20 cellular contexts compared by ENCODE assay signal in genomic region chr2:148781544-148781943, GRCh38.
"Had no signal": no experiment of that assay in that cellular context is flagged by ENCODE, and none has a peak within 500 bp of the region (broad histone marks: within the 10 kb centered on the region; RNA-seq: fewer than 3 reads in every experiment).

No MANE protein-coding gene starts in this region.

- H3K27me3 ChIP-seq: heart left ventricle, neural progenitor cell, sigmoid colon, upper lobe of left lung had no signal

- H3K27ac ChIP-seq: epithelial cell of prostate, heart left ventricle, neural progenitor cell, sigmoid colon, upper lobe of left lung had no signal

- H3K4me1 Mint-ChIP-seq: memory B cell, neural progenitor cell had no signal

- H3K27ac Mint-ChIP-seq: activated CD8-positive, alpha-beta T cell treated with anti-CD3 and anti-CD28 coated beads, Interleukin-2, amount 10 ng/mL, durations not matched to agents 7 days and 5 days; activated naive CD8-positive, alpha-beta T cell; activated T-helper 1 cell treated with anti-CD3 and anti-CD28 coated beads, Interleukin-12 subunit alpha, Interleukin-12 subunit beta, Interleukin-2, Interleukin-4 antibody, amounts not matched to agents 30 ng/mL and 10 ng/mL and 1 ng/mL, durations not matched to agents 14 hours and 24 hours and 36 hours; memory B cell; neural progenitor cell had no signal

- H3K4me3 ChIP-seq: heart left ventricle, neural progenitor cell, sigmoid colon, upper lobe of left lung had no signal

- H3K27me3 Mint-ChIP-seq: activated naive CD8-positive, alpha-beta T cell; memory B cell; naive thymus-derived CD4-positive, alpha-beta T cell had no signal

- H3K4me3 Mint-ChIP-seq: activated CD8-positive, alpha-beta T cell treated with anti-CD3 and anti-CD28 coated beads, Interleukin-2, amount 10 ng/mL, durations not matched to agents 7 days and 5 days; activated naive CD8-positive, alpha-beta T cell; activated T-helper 1 cell treated with anti-CD3 and anti-CD28 coated beads, Interleukin-12 subunit alpha, Interleukin-12 subunit beta, Interleukin-2, Interleukin-4 antibody, amounts not matched to agents 30 ng/mL and 10 ng/mL and 1 ng/mL, durations not matched to agents 14 hours and 24 hours and 36 hours; memory B cell; naive thymus-derived CD4-positive, alpha-beta T cell; neural progenitor cell had no signal

- H3K4me1 ChIP-seq: heart left ventricle, neural progenitor cell, sigmoid colon, upper lobe of left lung had no signal

- ATAC-seq: activated CD8-positive, alpha-beta T cell treated with anti-CD3 and anti-CD28 coated beads, Interleukin-2, amount 10 ng/mL, durations not matched to agents 7 days and 5 days; heart left ventricle; left colon; naive thymus-derived CD4-positive, alpha-beta T cell; stimulated activated naive CD8-positive, alpha-beta T cell treated with anti-CD3 and anti-CD28 coated beads, Interleukin-15, Interleukin-2, amounts not matched to agents 100 U/mL and 50 U/mL, for 24 hours had no signal

- H3K9me3 ChIP-seq: heart left ventricle, sigmoid colon, upper lobe of left lung had no signal

- H3K9me3 Mint-ChIP-seq: activated T-helper 1 cell treated with anti-CD3 and anti-CD28 coated beads, Interleukin-12 subunit alpha, Interleukin-12 subunit beta, Interleukin-2, Interleukin-4 antibody, amounts not matched to agents 30 ng/mL and 10 ng/mL and 1 ng/mL, durations not matched to agents 14 hours and 24 hours and 36 hours; memory B cell; naive thymus-derived CD4-positive, alpha-beta T cell; neural progenitor cell had no signal

- DNase-seq: activated CD4-positive, alpha-beta T cell treated with anti-CD3 and anti-CD28 coated beads for 1 hour; activated CD4-positive, alpha-beta T cell treated with anti-CD3 and anti-CD28 coated beads, Interleukin-2, amount 50 U/mL, for 1 hour; activated CD8-positive, alpha-beta T cell treated with anti-CD3 and anti-CD28 coated beads, Interleukin-2, amount 10 ng/mL, durations not matched to agents 7 days and 5 days; activated gamma-delta T cell treated with Interleukin-2 at 50 U/mL for 16 hours; cortex of kidney; heart left ventricle; left colon; naive thymus-derived CD4-positive, alpha-beta T cell; sigmoid colon; stimulated activated CD4-positive, alpha-beta T cell treated with anti-CD3 and anti-CD28 coated beads, Interleukin-4, amount 100 ng/mL, for 1 hour; stimulated activated naive CD8-positive, alpha-beta T cell treated with anti-CD3 and anti-CD28 coated beads, Interleukin-15, Interleukin-2, amounts not matched to agents 100 U/mL and 50 U/mL, for 24 hours; T-helper 9 cell had no signal

- FAIRE-seq: bronchial epithelial cell, keratinocyte had no signal
